24 cellular contexts compared by ENCODE assay signal in genomic region chr4:127182687-127183086, GRCh38.
"Had no signal": no experiment of that assay in that cellular context is flagged by ENCODE, and none has a peak within 500 bp of the region (broad histone marks: within the 10 kb centered on the region; RNA-seq: fewer than 3 reads in every experiment).

No MANE protein-coding gene starts in this region.

- DNase-seq: cortex of kidney; effector memory CD8-positive, alpha-beta T cell; foreskin melanocyte; glutamatergic neuron; heart right ventricle; hypothalamus; left ventricle myocardium superior; lower lobe of right lung; naive thymus-derived CD8-positive, alpha-beta T cell; nephron progenitor cell; nucleus accumbens; posterior cingulate gyrus; psoas muscle; right cardiac atrium; sigmoid colon; stimulated activated CD4-positive, alpha-beta T cell treated with anti-CD3 and anti-CD28 coated beads, Interleukin-4, amount 100 ng/mL, for 4 hours; stimulated activated naive CD8-positive, alpha-beta T cell treated with anti-CD3 and anti-CD28 coated beads, Interleukin-15, Interleukin-2, amounts not matched to agents 100 U/mL and 50 U/mL, for 24 hours; substantia nigra; testis; tibial artery; upper lobe of left lung had no signal

- H3K9me3 Mint-ChIP-seq: stimulated activated memory B cell treated with anti-CD40 and anti-IgM and Interleukin-4, amounts not matched to agents 10 μg/mL and 1 μg/mL and 100 μg/mL, for 72 hours had no signal

- H3K4me3 Mint-ChIP-seq: effector memory CD8-positive, alpha-beta T cell; naive thymus-derived CD8-positive, alpha-beta T cell; nephron progenitor cell; stimulated activated memory B cell treated with anti-CD40 and anti-IgM and Interleukin-4, amounts not matched to agents 10 μg/mL and 1 μg/mL and 100 μg/mL, for 72 hours had no signal

- H3K4me1 ChIP-seq: heart right ventricle, lower lobe of right lung, psoas muscle, testis, upper lobe of left lung had no signal

- H3K4me3 ChIP-seq: heart right ventricle, lower lobe of right lung, psoas muscle, sigmoid colon, testis, tibial artery, upper lobe of left lung had no signal

- H3K36me3 Mint-ChIP-seq: naive thymus-derived CD8-positive, alpha-beta T cell; stimulated activated memory B cell treated with anti-CD40 and anti-IgM and Interleukin-4, amounts not matched to agents 10 μg/mL and 1 μg/mL and 100 μg/mL, for 72 hours had no signal

- H3K27ac Mint-ChIP-seq: effector memory CD8-positive, alpha-beta T cell; naive thymus-derived CD8-positive, alpha-beta T cell; nephron progenitor cell; stimulated activated memory B cell treated with anti-CD40 and anti-IgM and Interleukin-4, amounts not matched to agents 10 μg/mL and 1 μg/mL and 100 μg/mL, for 72 hours had no signal

- FAIRE-seq: keratinocyte, urothelium cell line had no signal

- ATAC-seq: effector memory CD8-positive, alpha-beta T cell; heart right ventricle; left ventricle myocardium superior; lower lobe of right lung; naive thymus-derived CD8-positive, alpha-beta T cell; psoas muscle; right cardiac atrium; stimulated activated memory B cell treated with anti-CD40 and anti-IgM and Interleukin-4, amounts not matched to agents 10 μg/mL and 1 μg/mL and 100 μg/mL, for 72 hours; stimulated activated naive CD8-positive, alpha-beta T cell treated with anti-CD3 and anti-CD28 coated beads, Interleukin-15, Interleukin-2, amounts not matched to agents 100 U/mL and 50 U/mL, for 24 hours had no signal

- H3K9me3 ChIP-seq: lower lobe of right lung, psoas muscle, testis had no signal

- H3K27me3 Mint-ChIP-seq: effector memory CD8-positive, alpha-beta T cell; naive thymus-derived CD8-positive, alpha-beta T cell; stimulated activated memory B cell treated with anti-CD40 and anti-IgM and Interleukin-4, amounts not matched to agents 10 μg/mL and 1 μg/mL and 100 μg/mL, for 72 hours had no signal

- H3K4me1 Mint-ChIP-seq: naive thymus-derived CD8-positive, alpha-beta T cell; nephron progenitor cell; stimulated activated memory B cell treated with anti-CD40 and anti-IgM and Interleukin-4, amounts not matched to agents 10 μg/mL and 1 μg/mL and 100 μg/mL, for 72 hours had no signal

- H3K27ac ChIP-seq: heart right ventricle, lower lobe of right lung, psoas muscle, sigmoid colon, testis, tibial artery, upper lobe of left lung had no signal

- H3K36me3 ChIP-seq: heart right ventricle, lower lobe of right lung, sigmoid colon, tibial artery, upper lobe of left lung had no signal

- H3K27me3 ChIP-seq: heart right ventricle, sigmoid colon, testis, tibial artery, upper lobe of left lung had no signal
